1 cellular context compared by ENCODE assay signal in the genomic region with DNA sequence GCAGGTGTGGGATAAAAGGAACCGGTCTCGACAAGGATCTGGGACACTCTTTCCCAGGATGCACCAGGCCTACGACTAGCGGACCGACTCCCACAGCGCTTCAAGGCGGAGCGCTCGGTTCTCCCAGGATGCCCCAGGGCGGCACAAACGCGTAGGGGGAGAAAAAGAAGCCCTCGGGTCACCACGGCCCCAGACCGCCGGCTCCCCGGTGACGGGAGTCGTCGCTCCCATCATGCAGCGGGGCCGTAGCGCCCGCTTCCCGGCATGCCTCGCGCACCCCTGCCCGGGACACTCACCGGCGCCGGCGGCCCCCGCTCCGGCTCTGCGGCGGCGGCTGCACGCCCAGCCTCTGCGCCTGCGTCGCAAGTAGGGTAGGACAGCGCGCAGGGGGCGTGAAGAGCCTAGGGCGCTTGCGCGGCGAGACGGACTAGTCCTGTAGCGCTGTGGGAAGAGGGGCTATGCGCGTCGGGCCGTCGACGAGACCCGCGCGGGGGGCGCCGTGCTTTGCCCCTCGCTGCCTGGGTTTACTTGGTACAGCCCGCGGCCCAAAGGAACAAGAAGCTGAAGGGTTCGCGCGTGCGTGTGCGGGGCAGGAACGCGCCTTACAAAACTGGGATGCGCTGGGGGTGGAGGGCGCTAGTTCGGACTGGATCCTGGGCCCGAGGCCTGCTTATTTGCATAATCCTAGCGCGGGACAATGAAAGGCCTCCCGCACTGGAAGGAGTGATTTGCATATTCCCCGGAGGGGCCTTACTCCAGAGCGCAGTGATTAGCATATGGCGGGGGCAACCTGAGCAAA.
TF ChIP-seq lines count a peak whose summit lies in the region.

Gene ZNF428 (minus strand): TSS at position 368 of the 799 bp plus-strand sequence. CDS start 5,325 bp downstream, outside the sequence.

TF ChIP-seq in HepG2, 621 proteins besides CTCF, POLR2A, EP300 and RAD21 (continued from another document and continues in another):
- no peak for TF ChIP-seq SP140L (CRISPR knock-in tag; IDR thresholded peaks at IDR 0.05; ENCODE audit: borderline replicate concordance)
- no peak for TF ChIP-seq RAD51 (IDR thresholded peaks at IDR 0.05; ENCODE audit: borderline replicate concordance)
- TF ChIP-seq ASH2L (IDR thresholded peaks at IDR 0.05; ENCODE audit: insufficient read length, low read depth, low read length), result peak; percentile 86
- TF ChIP-seq RBAK (CRISPR knock-in tag; IDR thresholded peaks at IDR 0.05), result no peak
- TF ChIP-seq ZNF547 (CRISPR knock-in tag; IDR thresholded peaks at IDR 0.05), result peak; percentile 89; the same call in 1 of the 2 replicates
- TF ChIP-seq, protein P1, sequence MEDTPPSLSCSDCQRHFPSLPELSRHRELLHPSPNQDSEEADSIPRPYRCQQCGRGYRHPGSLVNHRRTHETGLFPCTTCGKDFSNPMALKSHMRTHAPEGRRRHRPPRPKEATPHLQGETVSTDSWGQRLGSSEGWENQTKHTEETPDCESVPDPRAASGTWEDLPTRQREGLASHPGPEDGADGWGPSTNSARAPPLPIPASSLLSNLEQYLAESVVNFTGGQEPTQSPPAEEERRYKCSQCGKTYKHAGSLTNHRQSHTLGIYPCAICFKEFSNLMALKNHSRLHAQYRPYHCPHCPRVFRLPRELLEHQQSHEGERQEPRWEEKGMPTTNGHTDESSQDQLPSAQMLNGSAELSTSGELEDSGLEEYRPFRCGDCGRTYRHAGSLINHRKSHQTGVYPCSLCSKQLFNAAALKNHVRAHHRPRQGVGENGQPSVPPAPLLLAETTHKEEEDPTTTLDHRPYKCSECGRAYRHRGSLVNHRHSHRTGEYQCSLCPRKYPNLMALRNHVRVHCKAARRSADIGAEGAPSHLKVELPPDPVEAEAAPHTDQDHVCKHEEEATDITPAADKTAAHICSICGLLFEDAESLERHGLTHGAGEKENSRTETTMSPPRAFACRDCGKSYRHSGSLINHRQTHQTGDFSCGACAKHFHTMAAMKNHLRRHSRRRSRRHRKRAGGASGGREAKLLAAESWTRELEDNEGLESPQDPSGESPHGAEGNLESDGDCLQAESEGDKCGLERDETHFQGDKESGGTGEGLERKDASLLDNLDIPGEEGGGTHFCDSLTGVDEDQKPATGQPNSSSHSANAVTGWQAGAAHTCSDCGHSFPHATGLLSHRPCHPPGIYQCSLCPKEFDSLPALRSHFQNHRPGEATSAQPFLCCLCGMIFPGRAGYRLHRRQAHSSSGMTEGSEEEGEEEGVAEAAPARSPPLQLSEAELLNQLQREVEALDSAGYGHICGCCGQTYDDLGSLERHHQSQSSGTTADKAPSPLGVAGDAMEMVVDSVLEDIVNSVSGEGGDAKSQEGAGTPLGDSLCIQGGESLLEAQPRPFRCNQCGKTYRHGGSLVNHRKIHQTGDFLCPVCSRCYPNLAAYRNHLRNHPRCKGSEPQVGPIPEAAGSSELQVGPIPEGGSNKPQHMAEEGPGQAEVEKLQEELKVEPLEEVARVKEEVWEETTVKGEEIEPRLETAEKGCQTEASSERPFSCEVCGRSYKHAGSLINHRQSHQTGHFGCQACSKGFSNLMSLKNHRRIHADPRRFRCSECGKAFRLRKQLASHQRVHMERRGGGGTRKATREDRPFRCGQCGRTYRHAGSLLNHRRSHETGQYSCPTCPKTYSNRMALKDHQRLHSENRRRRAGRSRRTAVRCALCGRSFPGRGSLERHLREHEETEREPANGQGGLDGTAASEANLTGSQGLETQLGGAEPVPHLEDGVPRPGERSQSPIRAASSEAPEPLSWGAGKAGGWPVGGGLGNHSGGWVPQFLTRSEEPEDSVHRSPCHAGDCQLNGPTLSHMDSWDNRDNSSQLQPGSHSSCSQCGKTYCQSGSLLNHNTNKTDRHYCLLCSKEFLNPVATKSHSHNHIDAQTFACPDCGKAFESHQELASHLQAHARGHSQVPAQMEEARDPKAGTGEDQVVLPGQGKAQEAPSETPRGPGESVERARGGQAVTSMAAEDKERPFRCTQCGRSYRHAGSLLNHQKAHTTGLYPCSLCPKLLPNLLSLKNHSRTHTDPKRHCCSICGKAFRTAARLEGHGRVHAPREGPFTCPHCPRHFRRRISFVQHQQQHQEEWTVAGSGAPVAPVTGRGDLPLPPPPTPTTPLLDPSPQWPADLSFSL (CRISPR knock-in tag; IDR thresholded peaks at IDR 0.05), result no peak
- peak; percentile 81 for TF ChIP-seq TARDBP (CRISPR knock-in tag; IDR thresholded peaks at IDR 0.05)
- no peak for TF ChIP-seq ZNF318 (CRISPR knock-in tag; IDR thresholded peaks at IDR 0.05)
- no peak; the same call in 1 of the 2 replicates for TF ChIP-seq MYNN (CRISPR knock-in tag; IDR thresholded peaks at IDR 0.05; ENCODE audit: low read depth)
- TF ChIP-seq, protein P2, sequence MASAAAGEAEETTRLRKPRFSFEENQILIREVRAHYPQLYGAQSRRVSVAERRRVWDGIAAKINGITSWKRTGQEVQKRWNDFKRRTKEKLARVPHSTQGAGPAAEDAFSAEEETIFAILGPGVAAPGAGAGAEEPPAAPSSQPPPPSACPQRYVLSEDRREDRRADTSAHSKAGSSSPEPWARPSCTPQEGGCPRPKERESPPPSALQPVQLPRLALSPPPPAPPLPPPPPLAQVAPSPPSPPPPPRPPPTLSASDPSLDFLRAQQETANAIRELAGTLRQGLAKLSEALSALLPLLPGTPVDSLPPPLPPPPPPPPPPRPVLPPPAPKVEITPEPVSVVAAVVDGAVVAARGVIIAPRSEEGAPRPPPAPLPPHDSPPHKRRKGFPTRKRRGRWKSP (CRISPR knock-in tag; IDR thresholded peaks at IDR 0.05), result peak; percentile 99
- 0 out of 2 replicates have a peak, but pooled peaks have one; percentile 29 for TF ChIP-seq GMEB2 (CRISPR knock-in tag; IDR thresholded peaks at IDR 0.05; ENCODE audit: low read depth)
- TF ChIP-seq ZBTB33 (CRISPR knock-in tag; IDR thresholded peaks at IDR 0.05), result no peak
- TF ChIP-seq ADNP (CRISPR knock-in tag; IDR thresholded peaks at IDR 0.05), result no peak
- no peak; the same call in 1 of the 2 replicates for TF ChIP-seq ZXDC (CRISPR knock-in tag; IDR thresholded peaks at IDR 0.05)
- TF ChIP-seq ONECUT2 (CRISPR knock-in tag; IDR thresholded peaks at IDR 0.05), result no peak; the same call in 1 of the 2 replicates
- TF ChIP-seq AGO1 (IDR thresholded peaks at IDR 0.05; ENCODE audit: low read depth, low read length, poor library complexity, severe bottlenecking), result peak; percentile 51
- no peak; the same call in 1 of the 2 replicates for TF ChIP-seq ARNTL (CRISPR knock-in tag; IDR thresholded peaks at IDR 0.05)
- TF ChIP-seq U2AF2 (IDR thresholded peaks at IDR 0.05; ENCODE audit: low read depth, low read length), result no peak
- TF ChIP-seq STAG1 (CRISPR knock-in tag; IDR thresholded peaks at IDR 0.05), result no peak; the same call in 1 of the 2 replicates
- TF ChIP-seq ZNF337 (CRISPR knock-in tag; IDR thresholded peaks at IDR 0.05; ENCODE audit: borderline replicate concordance, low read depth), result no peak
- TF ChIP-seq, protein P3, sequence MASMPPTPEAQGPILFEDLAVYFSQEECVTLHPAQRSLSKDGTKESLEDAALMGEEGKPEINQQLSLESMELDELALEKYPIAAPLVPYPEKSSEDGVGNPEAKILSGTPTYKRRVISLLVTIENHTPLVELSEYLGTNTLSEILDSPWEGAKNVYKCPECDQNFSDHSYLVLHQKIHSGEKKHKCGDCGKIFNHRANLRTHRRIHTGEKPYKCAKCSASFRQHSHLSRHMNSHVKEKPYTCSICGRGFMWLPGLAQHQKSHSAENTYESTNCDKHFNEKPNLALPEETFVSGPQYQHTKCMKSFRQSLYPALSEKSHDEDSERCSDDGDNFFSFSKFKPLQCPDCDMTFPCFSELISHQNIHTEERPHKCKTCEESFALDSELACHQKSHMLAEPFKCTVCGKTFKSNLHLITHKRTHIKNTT (CRISPR knock-in tag; IDR thresholded peaks at IDR 0.05), result peak; percentile 72
- TF ChIP-seq ZNF607 (CRISPR knock-in tag; IDR thresholded peaks at IDR 0.05; ENCODE audit: borderline replicate concordance), result peak; percentile 84; the same call in 1 of the 2 replicates
- TF ChIP-seq ZNF737 (CRISPR knock-in tag; IDR thresholded peaks at IDR 0.05; ENCODE audit: borderline replicate concordance), result no peak
- peak; percentile 72 for TF ChIP-seq DR1 (CRISPR knock-in tag; IDR thresholded peaks at IDR 0.05)
- peak; percentile 46 for TF ChIP-seq CBFB (CRISPR knock-in tag; IDR thresholded peaks at IDR 0.05)
- no peak for TF ChIP-seq CHD4 (IDR thresholded peaks at IDR 0.05; ENCODE audit: borderline replicate concordance, low read length)
- no peak for TF ChIP-seq PLRG1 (conservative IDR thresholded peaks at IDR 0.05)
